16 cellular contexts compared by ENCODE assay signal in the genomic region with DNA sequence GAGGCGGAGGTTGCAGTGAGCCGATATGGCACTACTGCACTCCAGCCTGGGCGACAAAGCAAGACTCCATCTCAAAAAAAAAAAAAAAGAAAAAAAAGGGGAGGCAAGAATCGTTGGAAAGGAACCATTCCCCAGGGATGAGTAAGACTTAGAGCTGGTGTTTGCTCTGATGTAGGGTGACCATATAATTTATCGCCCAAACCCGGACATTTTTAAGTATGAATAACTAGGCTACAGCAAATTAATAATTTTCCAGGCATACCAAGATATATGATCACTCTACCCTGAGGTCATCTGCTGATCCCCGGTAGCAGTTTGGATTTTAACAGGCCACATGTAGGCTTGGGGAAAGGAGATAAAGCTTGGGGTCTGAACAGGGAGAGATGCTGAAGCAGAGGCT.
"Had no signal": no experiment of that assay in that cellular context is flagged by ENCODE, and none has a peak within 500 bp of the region (broad histone marks: within the 10 kb centered on the region; RNA-seq: fewer than 3 reads in every experiment).

No MANE protein-coding gene starts in this region.

- DNase-seq: activated CD4-positive, alpha-beta T cell treated with anti-CD3 and anti-CD28 coated beads for 1 hour; activated CD4-positive, alpha-beta T cell treated with anti-CD3 and anti-CD28 coated beads, Interleukin-2, amount 50 U/mL, for 48 hours; activated gamma-delta T cell; adrenal gland; effector CD8-positive, alpha-beta T cell; esophagus squamous epithelium; left cardiac atrium; natural killer cell; ovary; right lobe of liver; small intestine; stimulated activated CD4-positive, alpha-beta T cell treated with anti-CD3 and anti-CD28 coated beads, Interleukin-4, amount 100 ng/mL, for 24 hours; upper lobe of left lung had no signal

- ATAC-seq: activated naive CD4-positive, alpha-beta T cell treated with anti-CD3 and anti-CD28 coated beads, Interleukin-2, amount 50 U/mL, for 72 hours; left cardiac atrium; natural killer cell; right lobe of liver; stimulated activated memory B cell treated with anti-CD40 and anti-IgM and Interleukin-4, amounts not matched to agents 10 μg/mL and 1 μg/mL and 100 μg/mL, for 72 hours had no signal

- FAIRE-seq: endothelial cell of umbilical vein, small intestine had no signal
